24 cellular contexts compared by ENCODE assay signal in genomic region chr1:198183605-198184004, GRCh38.
"Had no signal": no experiment of that assay in that cellular context is flagged by ENCODE, and none has a peak within 500 bp of the region (broad histone marks: within the 10 kb centered on the region; RNA-seq: fewer than 3 reads in every experiment).

No MANE protein-coding gene starts in this region.

- H3K9me3 ChIP-seq: esophagus squamous epithelium, heart right ventricle, left lung, lower lobe of right lung, prostate gland, sigmoid colon, stomach, thyroid gland, vagina had no signal

- DNase-seq: effector memory CD8-positive, alpha-beta T cell; erythroblast; esophagus squamous epithelium; foreskin melanocyte; glutamatergic neuron; heart right ventricle; hippocampal formation; left cardiac atrium; left lung; lower lobe of right lung; naive thymus-derived CD8-positive, alpha-beta T cell; nephron progenitor cell; nucleus accumbens; right cardiac atrium; sigmoid colon; stimulated activated CD4-positive, alpha-beta T cell treated with anti-CD3 and anti-CD28 coated beads, Interleukin-2, amount 100 ng/mL, for 24 hours; stimulated activated CD4-positive, alpha-beta T cell treated with anti-CD3 and anti-CD28 coated beads, Interleukin-4, amount 100 ng/mL, for 24 hours; stimulated activated naive CD4-positive, alpha-beta T cell treated with Interleukin-2 at 50 U/mL for 16 hours; stomach; thyroid gland; trophoblast cell had no signal

- H3K27ac Mint-ChIP-seq: nephron progenitor cell had no signal

- H3K4me3 ChIP-seq: esophagus squamous epithelium, heart right ventricle, left lung, lower lobe of right lung, prostate gland, sigmoid colon, stomach, thyroid gland, vagina had no signal

- H3K36me3 Mint-ChIP-seq: naive thymus-derived CD8-positive, alpha-beta T cell; stimulated activated effector memory CD8-positive, alpha-beta T cell treated with anti-CD3 and anti-CD28 coated beads, Interleukin-12 subunit alpha, Interleukin-12 subunit beta, amount 100 ng/mL, for 72 hours had no signal

- H3K27me3 ChIP-seq: esophagus squamous epithelium, heart right ventricle, left lung, sigmoid colon, stomach, thyroid gland, vagina had no signal

- H3K27me3 Mint-ChIP-seq: effector memory CD8-positive, alpha-beta T cell; naive thymus-derived CD8-positive, alpha-beta T cell had no signal

- H3K9me3 Mint-ChIP-seq: effector memory CD8-positive, alpha-beta T cell; naive thymus-derived CD8-positive, alpha-beta T cell; nephron progenitor cell; stimulated activated effector memory CD8-positive, alpha-beta T cell treated with anti-CD3 and anti-CD28 coated beads, Interleukin-12 subunit alpha, Interleukin-12 subunit beta, amount 100 ng/mL, for 72 hours had no signal

- H3K4me1 ChIP-seq: prostate gland had no signal

- H3K36me3 ChIP-seq: esophagus squamous epithelium, heart right ventricle, left lung, lower lobe of right lung, prostate gland, sigmoid colon, stomach, thyroid gland, vagina had no signal

- H3K4me3 Mint-ChIP-seq: naive thymus-derived CD8-positive, alpha-beta T cell; nephron progenitor cell; stimulated activated effector memory CD8-positive, alpha-beta T cell treated with anti-CD3 and anti-CD28 coated beads, Interleukin-12 subunit alpha, Interleukin-12 subunit beta, amount 100 ng/mL, for 72 hours had no signal

- ATAC-seq: effector memory CD8-positive, alpha-beta T cell; left cardiac atrium; left lung; lower lobe of right lung; naive thymus-derived CD8-positive, alpha-beta T cell; right cardiac atrium; stimulated activated effector memory CD8-positive, alpha-beta T cell treated with anti-CD3 and anti-CD28 coated beads, Interleukin-12 subunit alpha, Interleukin-12 subunit beta, amount 100 ng/mL, for 72 hours had no signal
